In the genomic region with DNA sequence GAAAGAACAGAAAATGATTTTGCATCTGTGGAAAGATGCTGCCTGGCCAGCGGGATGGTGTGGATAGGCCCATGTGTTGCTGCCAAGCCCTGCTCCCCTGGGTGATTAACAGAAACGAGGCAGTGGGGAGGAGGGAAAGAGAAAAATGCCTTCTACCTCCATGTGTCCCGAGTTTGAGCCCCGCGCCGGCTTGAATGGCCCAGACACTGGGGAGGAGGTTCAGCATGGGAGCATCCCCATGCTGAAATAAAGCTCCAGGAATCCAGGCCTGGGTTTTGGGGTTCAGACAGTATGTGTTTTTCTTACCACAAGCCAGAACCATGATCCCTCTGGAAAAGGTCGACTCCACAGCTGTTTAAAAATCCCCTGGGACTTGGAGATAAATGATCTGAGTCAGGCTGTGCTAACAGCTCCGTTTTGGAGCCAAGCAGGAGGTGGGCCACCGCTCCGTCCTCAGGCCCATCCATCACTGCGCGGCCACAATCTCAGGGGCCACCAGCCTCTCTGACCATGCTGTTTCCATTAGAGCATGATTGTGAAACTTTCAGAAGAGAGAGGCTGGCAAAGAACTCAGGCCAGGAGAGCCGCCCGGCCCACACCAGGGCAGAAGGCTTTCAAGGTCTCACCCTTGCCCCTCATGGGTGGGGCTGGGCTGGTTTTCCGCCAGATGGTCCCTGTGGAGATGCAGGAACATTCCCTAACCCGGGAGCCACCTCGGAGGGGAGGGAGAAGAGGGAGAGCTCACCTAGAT, we compare ENCODE assay signal across 15 cellular contexts.
A peak's percentile ranks its signal among the peaks of the same experiment; 100 is the strongest.
DNase-seq lines count a peak whose midpoint lies in the region; ATAC-seq, FAIRE-seq and TF ChIP-seq lines count a peak whose summit lies in the region.
"Had no signal": no experiment of that assay in that cellular context is flagged by ENCODE, and none has a peak within 500 bp of the region (broad histone marks: within the 10 kb centered on the region; RNA-seq: fewer than 3 reads in every experiment).

No MANE protein-coding gene starts in this region.

- H3K27me3 ChIP-seq in liver (ENCODE audit: control insufficient read depth in 4 of 4, insufficient read depth in 4 of 4, low read length in 3 of 4) (no peaks in the 10 kb centered on the region), right lobe of liver (no peaks in the 10 kb centered on the region)

- intact Hi-C loops in right lobe of liver (cut with DNase I) = no loop called here

- H3K9me3 ChIP-seq in liver (ENCODE audit: control insufficient read depth in 4 of 4, low read length in 3 of 4) (peaks cover 0 to 2% (median 0%) of the 10 kb centered on the region in 4 donors), right lobe of liver (no peaks in the 10 kb centered on the region)

- TF ChIP-seq POLR2A in right lobe of liver (IDR thresholded peaks at IDR 0.05) (no peak), H54 (IDR thresholded peaks at IDR 0.05; ENCODE audit: low read depth, low read length) (no peak)

- H3K4me1 ChIP-seq in liver (ENCODE audit: control insufficient read depth in 4 of 4, insufficient read depth in 4 of 4, low read length in 3 of 4) (peaks cover 0 to 3% (median 0%) of the 10 kb centered on the region in 4 donors), right lobe of liver (no peaks in the 10 kb centered on the region)

- H3K4me3 ChIP-seq in liver (ENCODE audit: low read depth in 1 of 3, low read length in 3 of 3) (no peak overlapping the region), right lobe of liver (no peak overlapping the region), fibroblast of the aortic adventitia (ENCODE audit: low read depth, low read length) (no peak overlapping the region)

- TF ChIP-seq CTCF in liver (IDR thresholded peaks at IDR 0.05; ENCODE audit: low read depth, low read length, missing input control) = no peak
- no peak for TF ChIP-seq CTCF in right lobe of liver (IDR thresholded peaks at IDR 0.05)
- no peak for TF ChIP-seq CTCF in fibroblast of the aortic adventitia (IDR thresholded peaks at IDR 0.05; ENCODE audit: insufficient read depth, low read length)
- no peak for TF ChIP-seq CTCF in omental fat pad (IDR thresholded peaks at IDR 0.05)

- TF ChIP-seq RAD21 in liver (IDR thresholded peaks at IDR 0.05) = no peak

- FAIRE-seq in H54 (lab: Jason Lieb, UNC) = no peak

- 77% methylated on average over 17 of the region's 17 CpGs for WGBS in liver
- 71% methylated on average over 9 of the region's 17 CpGs for WGBS in right lobe of liver (ENCODE audit: insufficient coverage, low coverage, low lambda C conversion rate, missing lambda C conversion rate)

- ATAC-seq in right lobe of liver (no peak), omental fat pad (ENCODE audit: low FRiP score) (peak; percentile 50), HG02870 (IDR thresholded peaks at IDR 0.05; ENCODE audit: unreplicated experiment) (no peak), GM21515 (IDR thresholded peaks at IDR 0.05; ENCODE audit: unreplicated experiment) (no peak), HG02840 (IDR thresholded peaks at IDR 0.05; ENCODE audit: low FRiP score, unreplicated experiment) (no peak)
- ATAC-seq: activated CD8-positive, alpha-beta memory T cell treated with anti-CD3 and anti-CD28 coated beads, Interleukin-2, amount 10 ng/mL, durations not matched to agents 7 days and 5 days; naive thymus-derived CD8-positive, alpha-beta T cell; stimulated activated naive CD8-positive, alpha-beta T cell treated with anti-CD3 and anti-CD28 coated beads, Interleukin-15, Interleukin-2, amounts not matched to agents 100 U/mL and 50 U/mL, for 24 hours had no signal

- no peak for DNase-seq in right lobe of liver
- peak; percentile 97 for DNase-seq in fibroblast of the aortic adventitia (ENCODE audit: low read depth)
- DNase-seq in omental fat pad (ENCODE audit: low spot score) = no peak
- DNase-seq in H54 (ENCODE audit: insufficient read length, low spot score) = no peak
- DNase-seq: activated CD8-positive, alpha-beta memory T cell treated with anti-CD3 and anti-CD28 coated beads, Interleukin-2, amount 10 ng/mL, durations not matched to agents 7 days and 5 days; immature natural killer cell; naive thymus-derived CD8-positive, alpha-beta T cell; NCI-H510A; RPMI8226; stimulated activated CD4-positive, alpha-beta T cell treated with anti-CD3 and anti-CD28 coated beads, Interleukin-2, amount 100 ng/mL, for 24 hours; stimulated activated naive CD8-positive, alpha-beta T cell treated with anti-CD3 and anti-CD28 coated beads, Interleukin-15, Interleukin-2, amounts not matched to agents 100 U/mL and 50 U/mL, for 24 hours had no signal

- H3K36me3 ChIP-seq in liver (ENCODE audit: control insufficient read depth in 4 of 4, insufficient read depth in 3 of 4, low read depth in 1 of 4, low read length in 3 of 4) = no peaks in the 10 kb centered on the region
- H3K36me3 ChIP-seq in right lobe of liver = no peaks in the 10 kb centered on the region

- H3K27ac ChIP-seq in liver (ENCODE audit: low read depth in 1 of 2, low read length in 2 of 2) (no peak overlapping the region), right lobe of liver (no peak overlapping the region)

- H3K9ac ChIP-seq in liver (ENCODE audit: low read depth in 1 of 2, low read length in 2 of 2) = no peak overlapping the region

TF ChIP-seq in liver, 16 proteins besides CTCF, POLR2A, EP300 and RAD21:
- TF ChIP-seq, protein P1, sequence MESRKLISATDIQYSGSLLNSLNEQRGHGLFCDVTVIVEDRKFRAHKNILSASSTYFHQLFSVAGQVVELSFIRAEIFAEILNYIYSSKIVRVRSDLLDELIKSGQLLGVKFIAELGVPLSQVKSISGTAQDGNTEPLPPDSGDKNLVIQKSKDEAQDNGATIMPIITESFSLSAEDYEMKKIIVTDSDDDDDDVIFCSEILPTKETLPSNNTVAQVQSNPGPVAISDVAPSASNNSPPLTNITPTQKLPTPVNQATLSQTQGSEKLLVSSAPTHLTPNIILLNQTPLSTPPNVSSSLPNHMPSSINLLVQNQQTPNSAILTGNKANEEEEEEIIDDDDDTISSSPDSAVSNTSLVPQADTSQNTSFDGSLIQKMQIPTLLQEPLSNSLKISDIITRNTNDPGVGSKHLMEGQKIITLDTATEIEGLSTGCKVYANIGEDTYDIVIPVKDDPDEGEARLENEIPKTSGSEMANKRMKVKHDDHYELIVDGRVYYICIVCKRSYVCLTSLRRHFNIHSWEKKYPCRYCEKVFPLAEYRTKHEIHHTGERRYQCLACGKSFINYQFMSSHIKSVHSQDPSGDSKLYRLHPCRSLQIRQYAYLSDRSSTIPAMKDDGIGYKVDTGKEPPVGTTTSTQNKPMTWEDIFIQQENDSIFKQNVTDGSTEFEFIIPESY (IDR thresholded peaks at IDR 0.05) = no peak
- TF ChIP-seq, protein P2, sequence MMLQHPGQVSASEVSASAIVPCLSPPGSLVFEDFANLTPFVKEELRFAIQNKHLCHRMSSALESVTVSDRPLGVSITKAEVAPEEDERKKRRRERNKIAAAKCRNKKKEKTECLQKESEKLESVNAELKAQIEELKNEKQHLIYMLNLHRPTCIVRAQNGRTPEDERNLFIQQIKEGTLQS (IDR thresholded peaks at IDR 0.05) = no peak
- TF ChIP-seq FOXA2 (IDR thresholded peaks at IDR 0.05) (no peak), HNF4G (IDR thresholded peaks at IDR 0.05) (no peak), SP1 (IDR thresholded peaks at IDR 0.05) (no peak), TAF1 (conservative IDR thresholded peaks at IDR 0.05) (no peak), NR2F2 (IDR thresholded peaks at IDR 0.05) (peak; percentile 49)
